ENCODE assay signal across 23 cellular contexts in genomic region chr3:112384769-112385168, GRCh38.
"Had no signal": no experiment of that assay in that cellular context is flagged by ENCODE, and none has a peak within 500 bp of the region (broad histone marks: within the 10 kb centered on the region; RNA-seq: fewer than 3 reads in every experiment).

No MANE protein-coding gene starts in this region.

- H3K36me3 Mint-ChIP-seq: activated CD8-positive, alpha-beta memory T cell treated with anti-CD3 and anti-CD28 coated beads, Interleukin-2, amount 10 ng/mL, durations not matched to agents 7 days and 5 days; brain; natural killer cell treated with Interleukin-12 subunit alpha and Interleukin-12 subunit beta and Interleukin-15 and Interleukin-18, amount 100 ng/mL, for 72 hours had no signal

- H3K27me3 ChIP-seq: esophagus squamous epithelium, right atrium auricular region, suprapubic skin, upper lobe of left lung had no signal

- H3K9me3 ChIP-seq: esophagus squamous epithelium, right atrium auricular region, suprapubic skin, upper lobe of left lung had no signal

- H3K27me3 Mint-ChIP-seq: activated CD8-positive, alpha-beta memory T cell treated with anti-CD3 and anti-CD28 coated beads, Interleukin-2, amount 10 ng/mL, durations not matched to agents 7 days and 5 days; central memory CD8-positive, alpha-beta T cell; progenitor cell of endocrine pancreas had no signal

- DNase-seq: activated CD4-positive, CD25-positive, alpha-beta regulatory T cell; activated CD8-positive, alpha-beta memory T cell treated with anti-CD3 and anti-CD28 coated beads, Interleukin-2, amount 10 ng/mL, durations not matched to agents 7 days and 5 days; activated naive CD4-positive, alpha-beta T cell treated with anti-CD3 and anti-CD28 coated beads for 36 hours; amygdala; effector CD4-positive, alpha-beta T cell; esophagus squamous epithelium; foreskin fibroblast; hippocampal formation; left ventricle myocardium inferior; mesenchymal stem cell; nucleus accumbens; stimulated activated CD4-positive, alpha-beta T cell treated with anti-CD3 and anti-CD28 coated beads, Interleukin-15, amount 100 ng/mL, for 24 hours; stimulated activated CD4-positive, alpha-beta T cell treated with anti-CD3 and anti-CD28 coated beads, Interleukin-4, amount 100 ng/mL, for 1 hour; stimulated activated naive CD4-positive, alpha-beta T cell treated with Interleukin-2 at 50 U/mL for 16 hours; T-helper 17 cell; upper lobe of left lung had no signal

- H3K4me3 Mint-ChIP-seq: activated CD8-positive, alpha-beta memory T cell treated with anti-CD3 and anti-CD28 coated beads, Interleukin-2, amount 10 ng/mL, durations not matched to agents 7 days and 5 days; activated naive CD4-positive, alpha-beta T cell treated with anti-CD3 and anti-CD28 coated beads for 36 hours; brain; central memory CD8-positive, alpha-beta T cell; natural killer cell treated with Interleukin-12 subunit alpha and Interleukin-12 subunit beta and Interleukin-15 and Interleukin-18, amount 100 ng/mL, for 72 hours; T-helper 17 cell had no signal

- H3K4me3 ChIP-seq: coronary artery, esophagus squamous epithelium, left ventricle myocardium inferior, right atrium auricular region, suprapubic skin, upper lobe of left lung had no signal

- ATAC-seq: activated CD8-positive, alpha-beta memory T cell treated with anti-CD3 and anti-CD28 coated beads, Interleukin-2, amount 10 ng/mL, durations not matched to agents 7 days and 5 days; natural killer cell treated with Interleukin-12 subunit alpha and Interleukin-12 subunit beta and Interleukin-15 and Interleukin-18, amount 100 ng/mL, for 72 hours; T-helper 17 cell had no signal

- H3K9me3 Mint-ChIP-seq: brain; central memory CD8-positive, alpha-beta T cell; natural killer cell treated with Interleukin-12 subunit alpha and Interleukin-12 subunit beta and Interleukin-15 and Interleukin-18, amount 100 ng/mL, for 72 hours had no signal

- H3K4me1 ChIP-seq: right atrium auricular region, upper lobe of left lung had no signal

- H3K4me1 Mint-ChIP-seq: brain; central memory CD8-positive, alpha-beta T cell had no signal

- H3K36me3 ChIP-seq: esophagus squamous epithelium, left ventricle myocardium inferior, right atrium auricular region, suprapubic skin, upper lobe of left lung had no signal

- H3K27ac Mint-ChIP-seq: activated CD8-positive, alpha-beta memory T cell treated with anti-CD3 and anti-CD28 coated beads, Interleukin-2, amount 10 ng/mL, durations not matched to agents 7 days and 5 days; activated naive CD4-positive, alpha-beta T cell treated with anti-CD3 and anti-CD28 coated beads for 36 hours; brain; natural killer cell treated with Interleukin-12 subunit alpha and Interleukin-12 subunit beta and Interleukin-15 and Interleukin-18, amount 100 ng/mL, for 72 hours; progenitor cell of endocrine pancreas; T-helper 17 cell had no signal

- H3K27ac ChIP-seq: coronary artery, left ventricle myocardium inferior, right atrium auricular region, suprapubic skin, upper lobe of left lung had no signal
